17 cellular contexts compared by ENCODE assay signal in the genomic region with DNA sequence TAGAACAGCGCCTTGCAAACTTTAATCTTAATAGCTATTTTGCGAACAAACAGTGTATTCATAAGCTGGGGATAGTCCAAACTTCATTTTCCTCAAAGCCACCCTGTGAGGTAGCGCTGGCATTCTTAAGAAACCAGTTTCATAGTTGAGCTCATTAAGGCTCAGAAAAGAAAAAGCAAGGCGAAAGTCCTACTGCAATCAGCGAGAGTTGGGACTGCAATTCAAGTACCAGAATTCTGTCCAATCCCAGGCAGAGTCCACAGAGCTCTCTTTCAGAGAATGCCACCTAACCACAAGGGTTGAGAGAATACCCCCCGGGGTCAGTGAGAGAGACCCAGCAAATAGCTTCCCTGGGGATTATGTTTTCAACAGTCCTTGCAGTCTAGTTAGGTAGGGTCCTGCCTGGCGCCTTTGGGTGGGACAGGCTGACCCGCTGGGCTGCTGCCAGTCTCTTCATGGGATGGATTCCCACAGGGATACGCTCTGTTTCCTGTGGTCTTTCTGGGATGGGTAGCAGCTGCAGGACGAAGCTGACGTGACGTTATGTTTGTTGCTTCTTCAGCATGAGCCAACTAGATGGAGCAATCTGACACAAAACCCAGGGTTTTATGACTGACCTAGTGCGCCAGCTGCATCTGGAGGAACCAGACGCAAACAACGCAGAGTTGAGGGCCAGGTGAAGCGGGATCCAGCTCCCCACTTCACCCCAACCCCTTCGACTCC. TPM values are rescaled to one million over a fixed set of nuclear protein-coding genes. Genes with fewer than 3 reads are reported as not detected.
DNase-seq lines count a peak whose midpoint lies in the region; ATAC-seq and TF ChIP-seq lines count a peak whose summit lies in the region.
"Had no signal": no experiment of that assay in that cellular context is flagged by ENCODE, and none has a peak within 500 bp of the region (broad histone marks: within the 10 kb centered on the region; RNA-seq: fewer than 3 reads in every experiment).

No MANE protein-coding gene starts in this region.

- H3K4me2 ChIP-seq in mesenchymal stem cell (ENCODE audit: low read length, poor library complexity, severe bottlenecking), result no peak overlapping the region

- intact Hi-C loops in esophagus squamous epithelium (cut with DNase I), result no loop called here

- H3K36me3 ChIP-seq in esophagus squamous epithelium, result no peaks in the 10 kb centered on the region
- H3K36me3 ChIP-seq in mesenchymal stem cell (ENCODE audit: control insufficient read depth in 1 of 2, insufficient read depth in 2 of 2, low read depth in 1 of 2, low read length in 2 of 2), result peaks cover 0 to 58% of the 10 kb centered on the region in 2 experiments
- H3K36me3 ChIP-seq in urinary bladder (ENCODE audit: insufficient read depth), result no peaks in the 10 kb centered on the region
- H3K36me3 ChIP-seq: right lobe of liver had no signal

- no peak overlapping the region for H3K18ac ChIP-seq in mesenchymal stem cell (ENCODE audit: low read depth in 1 of 2, low read length in 2 of 2)

- H3K4me1 ChIP-seq in esophagus squamous epithelium (no peaks in the 10 kb centered on the region), mesenchymal stem cell (ENCODE audit: control insufficient read depth, insufficient read depth, low read depth, low read length) (no peaks in the 10 kb centered on the region), urinary bladder (ENCODE audit: insufficient read depth) (no peaks in the 10 kb centered on the region)
- H3K4me1 ChIP-seq: right lobe of liver had no signal

- no peak overlapping the region for H3K14ac ChIP-seq in mesenchymal stem cell (ENCODE audit: low read length in 2 of 2)

- H4K8ac ChIP-seq in mesenchymal stem cell (ENCODE audit: low read length), result no peak overlapping the region

- no peak overlapping the region for H2AFZ ChIP-seq in mesenchymal stem cell (ENCODE audit: low read depth, low read length)

- H3K27ac ChIP-seq in esophagus squamous epithelium, result peak overlapping the region in 3 of 4 donors; percentile 16 to 75 (median 54)
- H3K27ac ChIP-seq in mesenchymal stem cell (ENCODE audit: low read length, poor library complexity, severe bottlenecking), result no peak overlapping the region
- peak overlapping the region; percentile 63 for H3K27ac ChIP-seq in urinary bladder (ENCODE audit: low read depth)
- H3K27ac ChIP-seq: right lobe of liver had no signal

- H4K91ac ChIP-seq in mesenchymal stem cell (ENCODE audit: low read length), result no peak overlapping the region

- H2BK120ac ChIP-seq in mesenchymal stem cell (ENCODE audit: low read depth, low read length), result no peak overlapping the region

- ATAC-seq in HG03342 (IDR thresholded peaks at IDR 0.05; ENCODE audit: unreplicated experiment), result no peak
- ATAC-seq: activated T-helper 17 cell treated with anti-CD3 and anti-CD28 coated beads, Interleukin-2, amount 50 U/mL, for 72 hours; left lobe of liver; stimulated activated naive CD8-positive, alpha-beta T cell treated with anti-CD3 and anti-CD28 coated beads, Interleukin-15, Interleukin-2, amounts not matched to agents 100 U/mL and 50 U/mL, for 24 hours had no signal

- 74 to 78% methylated on average over 10 to 14 of the region's 17 CpGs for WGBS in esophagus squamous epithelium, 2 donors
- 89% methylated on average over 17 of the region's 17 CpGs for WGBS in mesenchymal stem cell
- 58% methylated on average over 17 of the region's 17 CpGs for WGBS in urinary bladder

- H3K4me3 ChIP-seq in esophagus squamous epithelium (no peak overlapping the region), mesenchymal stem cell (ENCODE audit: insufficient read depth in 1 of 2, low read depth in 1 of 2, low read length in 2 of 2) (peak overlapping the region in 1 of 2 experiments; percentile 11), urinary bladder (ENCODE audit: low read depth, low read length) (no peak overlapping the region)
- H3K4me3 ChIP-seq: right lobe of liver had no signal

- no peak overlapping the region for H2AK5ac ChIP-seq in mesenchymal stem cell (ENCODE audit: low read length, severe bottlenecking)

- H3K9me3 ChIP-seq in esophagus squamous epithelium (no peaks in the 10 kb centered on the region), mesenchymal stem cell (ENCODE audit: control insufficient read depth, low read length) (no peaks in the 10 kb centered on the region)
- H3K9me3 ChIP-seq: right lobe of liver had no signal

- no peak for TF ChIP-seq CTCF in esophagus squamous epithelium (IDR thresholded peaks at IDR 0.05)

- peak overlapping the region; percentile 51 for H3K9ac ChIP-seq in mesenchymal stem cell (ENCODE audit: low read length)

- no peak overlapping the region for H2BK5ac ChIP-seq in mesenchymal stem cell (ENCODE audit: low read depth, low read length, poor library complexity, severe bottlenecking)

- DNase-seq in NCI-H748 (lab: John Stamatoyannopoulos, UW; ENCODE audit: unreplicated experiment), result peak; percentile 40
- DNase-seq in NCI-H748 treated with DMSO at 0.1 percent for 48 hours (lab: John Stamatoyannopoulos, UW), result no peak
- no peak for DNase-seq in esophagus squamous epithelium (lab: John Stamatoyannopoulos, UW)
- DNase-seq in mesenchymal stem cell, result peak; percentile 48
- no peak for DNase-seq in NCI-H146 (lab: John Stamatoyannopoulos, UW)
- no peak for DNase-seq in C1 segment of cervical spinal cord (lab: John Stamatoyannopoulos, UW)
- DNase-seq: 8988T; activated CD4-positive, alpha-beta T cell treated with anti-CD3 and anti-CD28 coated beads, Interleukin-2, amount 50 U/mL, for 48 hours; effector CD8-positive, alpha-beta T cell; HFFc6; NCI-H510A treated with DMSO at 0.1 percent for 48 hours; right lobe of liver; stimulated activated naive CD8-positive, alpha-beta T cell treated with anti-CD3 and anti-CD28 coated beads, Interleukin-15, Interleukin-2, amounts not matched to agents 100 U/mL and 50 U/mL, for 24 hours had no signal

- H2BK15ac ChIP-seq in mesenchymal stem cell (ENCODE audit: low read depth, poor library complexity, severe bottlenecking), result no peak overlapping the region

- TF ChIP-seq POLR2A in esophagus squamous epithelium (IDR thresholded peaks at IDR 0.05), result no peak

- no peak overlapping the region for H2BK12ac ChIP-seq in mesenchymal stem cell (ENCODE audit: low read length in 2 of 2)

- H3K27me3 ChIP-seq in esophagus squamous epithelium (no peaks in the 10 kb centered on the region), mesenchymal stem cell (ENCODE audit: control insufficient read depth in 1 of 2, insufficient read depth in 1 of 2, low read length in 2 of 2) (peaks cover 0 to 11% of the 10 kb centered on the region in 2 experiments)
- H3K27me3 ChIP-seq: right lobe of liver had no signal

- H3K4ac ChIP-seq in mesenchymal stem cell (ENCODE audit: low read depth in 1 of 2, low read length in 2 of 2), result no peak overlapping the region

- no peak overlapping the region for H3K23ac ChIP-seq in mesenchymal stem cell (ENCODE audit: low read length in 2 of 2)

- no peaks in the 10 kb centered on the region for H3K79me1 ChIP-seq in mesenchymal stem cell (replicated peaks; ENCODE audit: low read length, poor library complexity, severe bottlenecking)

RNA-seq across cellular contexts. Expression of a gene that starts 16.0 kb away (rescaled TPM):
- total RNA-seq in esophagus squamous epithelium (under 1 TPM; 0.11 to 0.76 (median 0.34) TPM), urinary bladder (18.9 TPM)
- 1.4 TPM for polyA plus RNA-seq in mesenchymal stem cell (2013, experiment 1 of 2)
- 1.5 TPM for polyA plus RNA-seq in mesenchymal stem cell (2013, experiment 2 of 2)
- polyA plus RNA-seq in urinary bladder, result 3.5 TPM

Comparison
In these comparisons a context has a peak if more than half of its experiments do, and no peak if none do; other contexts are left out.
1. DNase-seq: peak in NCI-H748 (single experiment) and mesenchymal stem cell (single experiment); none in NCI-H748 treated with DMSO at 0.1 percent for 48 hours (single experiment), esophagus squamous epithelium (single experiment), NCI-H146 (single experiment) and C1 segment of cervical spinal cord (0 of 14).
2. RNA of a gene that starts 16.0 kb away (total RNA-seq): 18.9 TPM in urinary bladder (single experiment); 0.11 to 0.76 TPM in esophagus squamous epithelium; every median in the first group is over 10 times any median in the second.